8 cellular contexts compared by ENCODE assay signal in the genomic region with DNA sequence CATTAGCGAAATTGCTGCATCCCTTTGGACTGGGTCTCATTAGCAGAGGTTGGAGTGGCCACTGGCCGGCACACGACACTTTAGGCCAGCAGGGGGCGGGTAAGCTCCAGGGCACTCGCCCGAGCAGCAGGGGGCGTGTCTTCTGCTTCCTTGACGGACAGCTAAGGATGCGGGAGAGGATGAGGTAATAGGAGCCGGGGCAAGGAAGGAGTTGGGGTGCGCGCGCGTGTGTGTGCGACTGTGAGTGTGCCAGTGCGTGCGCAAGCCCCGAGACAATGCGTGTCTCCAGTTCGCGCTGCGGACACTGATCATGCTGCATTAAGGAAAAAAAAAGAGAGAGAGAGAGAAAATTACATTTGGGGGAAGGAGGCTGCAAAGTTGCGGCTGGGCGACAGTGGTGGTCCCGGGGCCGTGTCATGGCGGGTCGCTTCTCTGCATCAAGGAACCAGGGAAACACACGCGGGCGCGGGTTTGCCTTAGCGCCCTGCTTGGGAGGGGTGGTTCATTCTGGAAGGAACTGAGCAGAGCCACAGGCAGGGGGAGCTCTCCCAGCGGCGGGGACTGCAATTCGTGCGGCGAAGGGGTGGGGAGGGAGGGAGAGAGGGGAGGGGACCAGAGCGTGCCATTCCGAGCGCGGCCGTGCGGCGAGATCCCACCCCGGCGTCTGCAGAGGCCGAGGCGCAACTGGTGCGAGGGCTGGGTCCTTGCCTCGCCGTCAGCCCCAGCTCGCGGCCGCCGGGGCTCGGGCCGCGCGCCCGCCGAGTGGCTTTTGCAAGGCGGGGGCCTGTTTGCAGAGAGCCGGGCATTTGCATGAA. TPM values are rescaled to one million over a fixed set of nuclear protein-coding genes. Genes with fewer than 3 reads are reported as not detected.
DNase-seq lines count a peak whose midpoint lies in the region; ATAC-seq and TF ChIP-seq lines count a peak whose summit lies in the region.

A gene (plus strand): TSS at position 625 of the 815 bp plus-strand sequence. CDS start 464 bp downstream, outside the sequence.

- H3K4me3 ChIP-seq in effector memory CD4-positive, alpha-beta T cell (ENCODE audit: insufficient read depth, low read depth, low read length, poor library complexity, severe bottlenecking) = peak within 1 kb of the TSS; percentile 77

- peaks cover 8% of the 10 kb centered on the region for H3K27me3 Mint-ChIP-seq in CD4-positive, alpha-beta T cell
- no peaks in the 10 kb centered on the region for H3K27me3 Mint-ChIP-seq in memory B cell

- peak within 1 kb of the TSS; percentile 31 for H3K27ac Mint-ChIP-seq in CD4-positive, alpha-beta T cell
- H3K27ac Mint-ChIP-seq in memory B cell = peak within 1 kb of the TSS; percentile 81

- peaks cover 13% of the 10 kb centered on the region for H3K4me1 Mint-ChIP-seq in CD4-positive, alpha-beta T cell (ENCODE audit: low read depth)
- peaks cover 16% of the 10 kb centered on the region for H3K4me1 Mint-ChIP-seq in memory B cell

- POLR2A ChIA-PET in CD4-positive, alpha-beta T cell (lab: Charles Lee) = interaction anchor here (0.6 to 2.4 kb wide), 10 partner anchors 10 to 1836 kb away, joined by 3 to 16 read pairs (median 4); a partner anchor contains a TSS

- no peak within 1 kb of the TSS for H3K27ac ChIP-seq in CD4-positive, alpha-beta T cell (ENCODE audit: low read depth, low read length)
- peak within 1 kb of the TSS; percentile 65 for H3K27ac ChIP-seq in effector memory CD4-positive, alpha-beta T cell (ENCODE audit: insufficient read depth, low read length, poor library complexity, severe bottlenecking)

- no peaks in the 10 kb centered on the region for H3K36me3 ChIP-seq in effector memory CD4-positive, alpha-beta T cell (ENCODE audit: control insufficient read depth, insufficient read depth, low read length)

- H3K9me3 ChIP-seq in CD4-positive, alpha-beta T cell (ENCODE audit: control insufficient read depth, low read length) = no peaks in the 10 kb centered on the region
- H3K9me3 ChIP-seq in effector memory CD4-positive, alpha-beta T cell (ENCODE audit: control insufficient read depth, low read length) = no peaks in the 10 kb centered on the region

- H3K4me1 ChIP-seq in effector memory CD4-positive, alpha-beta T cell (ENCODE audit: control insufficient read depth, insufficient read depth, low read length, poor library complexity, severe bottlenecking) = peaks cover 11% of the 10 kb centered on the region

- peak; percentile 87 for ATAC-seq in CD4-positive, alpha-beta T cell (ENCODE audit: poor library complexity)
- ATAC-seq in GM19372 (IDR thresholded peaks at IDR 0.05; ENCODE audit: low read depth, unreplicated experiment) = peak; percentile 68
- peak; percentile 70 for ATAC-seq in HG03521 (IDR thresholded peaks at IDR 0.05; ENCODE audit: unreplicated experiment)
- ATAC-seq in memory B cell (ENCODE audit: low read depth) = peak; percentile 76

- CTCF ChIA-PET in CD4-positive, alpha-beta T cell (lab: Charles Lee) = interaction anchor here (0.6 to 3.7 kb wide), 30 partner anchors 8 to 1387 kb away, joined by 3 to 51 read pairs (median 4); a partner anchor contains a TSS

- intact Hi-C loops in CD4-positive, alpha-beta T cell (cut with DNase I, micrococcal nuclease) = loop anchor here (1.0 to 10.0 kb wide), 8 partner anchors 15 to 503 kb away; no protein-coding TSS in a partner anchor

- no peaks in the 10 kb centered on the region for H3K27me3 ChIP-seq in CD4-positive, alpha-beta T cell (ENCODE audit: control insufficient read depth, insufficient read depth, low read length)
- H3K27me3 ChIP-seq in effector memory CD4-positive, alpha-beta T cell (replicated peaks; ENCODE audit: control insufficient read depth, insufficient read depth, low read length, poor library complexity, severe bottlenecking) = no peaks in the 10 kb centered on the region

- peaks cover 5% of the 10 kb centered on the region for H3K36me3 Mint-ChIP-seq in CD4-positive, alpha-beta T cell (ENCODE audit: low read depth)
- no peaks in the 10 kb centered on the region for H3K36me3 Mint-ChIP-seq in memory B cell

- peak within 1 kb of the TSS; percentile 89 for H3K4me3 Mint-ChIP-seq in CD4-positive, alpha-beta T cell
- peak within 1 kb of the TSS; percentile 98 for H3K4me3 Mint-ChIP-seq in memory B cell

- no peaks in the 10 kb centered on the region for H3K9me3 Mint-ChIP-seq in CD4-positive, alpha-beta T cell
- no peaks in the 10 kb centered on the region for H3K9me3 Mint-ChIP-seq in memory B cell

- TF ChIP-seq CTCF in CD4-positive, alpha-beta T cell (IDR thresholded peaks at IDR 0.05) = peak; percentile 87

- peak; percentile 78 to 88 (median 85) for DNase-seq in CD4-positive, alpha-beta T cell
- DNase-seq in NCI-H82 (lab: John Stamatoyannopoulos, UW) (peak; percentile 92), memory B cell (ENCODE audit: low spot score in 2 of 2) (peak; percentile 86 to 87)
- peak; percentile 76 to 81 for DNase-seq in activated CD8-positive, alpha-beta memory T cell treated with anti-CD3 and anti-CD28 coated beads for 1 hour (ENCODE audit: extremely low read depth in 1 of 2, low read depth in 1 of 2)
- peak; percentile 75 to 86 (median 75) for DNase-seq in effector memory CD4-positive, alpha-beta T cell
- peak; percentile 81 for DNase-seq in stimulated activated CD8-positive, alpha-beta memory T cell treated with anti-CD3 and anti-CD28 coated beads, Interleukin-12 subunit alpha, Interleukin-12 subunit beta, amount 100 ng/mL, for 1 hour (ENCODE audit: low read depth)

RNA-seq across cellular contexts. Expression of the gene that starts here (rescaled TPM):
- 1 to 10 TPM in 1 of 2 experiments, under 1 TPM in 1; 0.93 to 1.0 TPM for total RNA-seq in CD4-positive, alpha-beta T cell
